ENCODE assay signal across 8 cellular contexts in the genomic region with DNA sequence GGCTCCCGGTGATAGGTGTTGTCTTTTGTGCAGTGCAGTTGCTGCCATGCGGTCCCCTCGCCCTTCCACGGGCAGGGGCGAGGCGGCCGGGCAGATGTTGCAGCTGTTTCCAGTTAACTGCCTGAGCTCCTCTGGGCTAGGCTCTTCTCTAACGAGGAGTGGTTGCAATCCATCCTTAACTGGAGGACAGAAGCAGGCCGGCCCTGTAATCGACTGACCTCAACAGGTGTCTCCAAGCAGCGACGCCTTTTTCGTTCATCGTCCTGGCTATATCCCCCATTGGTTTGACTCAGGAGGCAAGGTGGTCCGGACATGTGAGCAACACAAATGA. TPM values are rescaled to one million over a fixed set of nuclear protein-coding genes. Genes with fewer than 3 reads are reported as not detected.
DNase-seq lines count a peak whose midpoint lies in the region; ATAC-seq, FAIRE-seq and TF ChIP-seq lines count a peak whose summit lies in the region.

No MANE protein-coding gene starts in this region.

- H3K27me3 Mint-ChIP-seq in HFFc6 (ENCODE audit: insufficient read depth), result peaks cover 2% of the 10 kb centered on the region; the same call in 1 of the 2 replicates
- H3K27me3 Mint-ChIP-seq in activated naive CD8-positive, alpha-beta T cell, result no peaks in the 10 kb centered on the region
- peaks cover 6% of the 10 kb centered on the region for H3K27me3 Mint-ChIP-seq in stimulated activated naive CD8-positive, alpha-beta T cell treated with anti-CD3 and anti-CD28 coated beads, Interleukin-15, amount 100 ng/mL, for 72 hours

- H3K9me3 Mint-ChIP-seq in HFFc6, result no peaks in the 10 kb centered on the region
- H3K9me3 Mint-ChIP-seq in activated naive CD8-positive, alpha-beta T cell (ENCODE audit: low read depth), result no peaks in the 10 kb centered on the region
- H3K9me3 Mint-ChIP-seq in stimulated activated naive CD8-positive, alpha-beta T cell treated with anti-CD3 and anti-CD28 coated beads, Interleukin-15, amount 100 ng/mL, for 72 hours, result no peaks in the 10 kb centered on the region

- DNase-seq in AG09319 (ENCODE audit: extremely low read depth, low read depth), result peak; percentile 32
- no peak for DNase-seq in HFFc6
- no peak for DNase-seq in stimulated activated naive CD8-positive, alpha-beta T cell treated with anti-CD3 and anti-CD28 coated beads, Interleukin-15, amount 100 ng/mL, for 72 hours
- DNase-seq in germinal center (ENCODE audit: low spot score), result no peak
- no peak for DNase-seq in GM19239 (ENCODE audit: insufficient read length, low spot score)

- no peaks in the 10 kb centered on the region for H3K9me3 ChIP-seq in iPS-18a (ENCODE audit: control insufficient read depth, low read depth, low read length)

- TF ChIP-seq CTCF in AG09319 (IDR thresholded peaks at IDR 0.05; ENCODE audit: low read depth, low read length), result no peak
- no peak for TF ChIP-seq CTCF in HFFc6 (IDR thresholded peaks at IDR 0.05)

- peak overlapping the region; percentile 92 for H3K27ac Mint-ChIP-seq in HFFc6
- peak overlapping the region; percentile 90 for H3K27ac Mint-ChIP-seq in activated naive CD8-positive, alpha-beta T cell
- H3K27ac Mint-ChIP-seq in stimulated activated naive CD8-positive, alpha-beta T cell treated with anti-CD3 and anti-CD28 coated beads, Interleukin-15, amount 100 ng/mL, for 72 hours, result peak overlapping the region in 1 of 2 donors; percentile 76

- peak overlapping the region; percentile 57 for H3K4me3 ChIP-seq in iPS-18a (ENCODE audit: low read length)

- H3K4me3 Mint-ChIP-seq in HFFc6, result peak overlapping the region; percentile 89
- peak overlapping the region; percentile 89 for H3K4me3 Mint-ChIP-seq in activated naive CD8-positive, alpha-beta T cell
- H3K4me3 Mint-ChIP-seq in stimulated activated naive CD8-positive, alpha-beta T cell treated with anti-CD3 and anti-CD28 coated beads, Interleukin-15, amount 100 ng/mL, for 72 hours, result peak overlapping the region; percentile 95 to 97

- H3K9ac ChIP-seq in iPS-18a (ENCODE audit: low read length), result peak overlapping the region; percentile 90

- FAIRE-seq in GM19239 (lab: Jason Lieb, UNC), result no peak

- H3K36me3 ChIP-seq in iPS-18a (ENCODE audit: control insufficient read depth, low read depth, low read length), result peaks cover 6% of the 10 kb centered on the region

- peaks cover 46% of the 10 kb centered on the region for H3K4me1 Mint-ChIP-seq in HFFc6 (ENCODE audit: low read depth)
- H3K4me1 Mint-ChIP-seq in activated naive CD8-positive, alpha-beta T cell (ENCODE audit: low read depth), result peaks cover 36% of the 10 kb centered on the region
- H3K4me1 Mint-ChIP-seq in stimulated activated naive CD8-positive, alpha-beta T cell treated with anti-CD3 and anti-CD28 coated beads, Interleukin-15, amount 100 ng/mL, for 72 hours, result peaks cover 37% of the 10 kb centered on the region

- H3K27me3 ChIP-seq in iPS-18a (ENCODE audit: control insufficient read depth, insufficient read depth, low read length), result no peaks in the 10 kb centered on the region

- no peak for ATAC-seq in stimulated activated naive CD8-positive, alpha-beta T cell treated with anti-CD3 and anti-CD28 coated beads, Interleukin-15, amount 100 ng/mL, for 72 hours
- no peak for ATAC-seq in GM18502 (IDR thresholded peaks at IDR 0.05; ENCODE audit: poor library complexity, unreplicated experiment)

- peak overlapping the region; percentile 81 for H3K27ac ChIP-seq in iPS-18a (ENCODE audit: low read length)

- peaks cover 37% of the 10 kb centered on the region for H3K4me1 ChIP-seq in iPS-18a (ENCODE audit: control insufficient read depth, low read depth, low read length)

- peaks cover 28% of the 10 kb centered on the region for H3K36me3 Mint-ChIP-seq in HFFc6 (ENCODE audit: low read depth)
- no peaks in the 10 kb centered on the region for H3K36me3 Mint-ChIP-seq in activated naive CD8-positive, alpha-beta T cell

RNA-seq across cellular contexts. Expression of a gene that starts 1.9 kb away (rescaled TPM):
- total RNA-seq in HFFc6 (2021; fragmentation: NEBNext Ultra II Directional; extraction: Animal tissue kit (Norgen Biotek cat#: 25700)), result 10 to 100 TPM; 42.3 to 49.4 (median 45.2) TPM
